ENCODE assay signal across 2 cellular contexts in genomic region chr1:156186366-156187177, GRCh38. TPM values are rescaled to one million over a fixed set of nuclear protein-coding genes. Genes with fewer than 3 reads are reported as not detected.
"Had no signal": no experiment of that assay in that cellular context is flagged by ENCODE, and none has a peak within 500 bp of the region (broad histone marks: within the 10 kb centered on the region; RNA-seq: fewer than 3 reads in every experiment).

No MANE protein-coding gene starts in this region.

RNA-seq across cellular contexts. Expression of gene BGLAP, which starts 55.4 kb away (rescaled TPM):
- total RNA-seq: SJSA1 had no signal
- polyA plus RNA-seq: IgD-negative memory B cell had no signal
